Comparison of ENCODE assay signal across 17 cellular contexts in genomic region chr2:55161295-55162210, GRCh38.
A peak's percentile ranks its signal among the peaks of the same experiment; 100 is the strongest.
DNase-seq lines count a peak whose midpoint lies in the region; ATAC-seq, FAIRE-seq and TF ChIP-seq lines count a peak whose summit lies in the region.
"Had no signal": no experiment of that assay in that cellular context is flagged by ENCODE, and none has a peak within 500 bp of the region (broad histone marks: within the 10 kb centered on the region; RNA-seq: fewer than 3 reads in every experiment).

No MANE protein-coding gene starts in this region.

- H3K27me3 ChIP-seq in astrocyte (ENCODE audit: insufficient read depth, low read length) (no peaks in the 10 kb centered on the region), right lobe of liver (no peaks in the 10 kb centered on the region)
- H3K27me3 ChIP-seq: Peyer's patch, thyroid gland had no signal

- H3K27ac ChIP-seq in astrocyte (ENCODE audit: low read depth, low read length): no peak overlapping the region
- H3K27ac ChIP-seq in right lobe of liver: no peak overlapping the region
- H3K27ac ChIP-seq in temporal lobe (ENCODE audit: low read depth, low read length): peak overlapping the region; percentile 93
- H3K27ac ChIP-seq: Peyer's patch had no signal

- no peak for FAIRE-seq in astrocyte (lab: Jason Lieb, UNC)
- FAIRE-seq: A204.1 had no signal

- H3K79me2 ChIP-seq in astrocyte (ENCODE audit: insufficient read depth, low read length): no peaks in the 10 kb centered on the region

- intact Hi-C loops in right lobe of liver (cut with DNase I): loop anchor here (10.0 kb wide), 2 partner anchors 137 to 267 kb away; no protein-coding TSS in a partner anchor

- no peak overlapping the region for H3K9ac ChIP-seq in astrocyte (ENCODE audit: low read length)

- H3K4me1 ChIP-seq in astrocyte (ENCODE audit: insufficient read depth, low read length) (peaks cover 59% of the 10 kb centered on the region), right lobe of liver (peaks cover 0 to 15% (median 0%) of the 10 kb centered on the region in 4 donors)

- H3K4me3 ChIP-seq in astrocyte (ENCODE audit: insufficient read depth, low read depth, low read length) (no peak overlapping the region), right lobe of liver (no peak overlapping the region)
- H3K4me3 ChIP-seq: mucosa of descending colon, Peyer's patch, thyroid gland had no signal

- no peaks in the 10 kb centered on the region for H3K27me3 Mint-ChIP-seq in astrocyte (ENCODE audit: low read depth, unreplicated experiment)
- H3K27me3 Mint-ChIP-seq: activated CD4-positive, alpha-beta memory T cell treated with anti-CD3 and anti-CD28 coated beads, Interleukin-2, amount 10 ng/mL, durations not matched to agents 7 days and 5 days; central memory CD8-positive, alpha-beta T cell had no signal

- H3K27ac Mint-ChIP-seq in astrocyte (ENCODE audit: unreplicated experiment): peak overlapping the region; percentile 2
- H3K27ac Mint-ChIP-seq: activated CD4-positive, alpha-beta memory T cell treated with anti-CD3 and anti-CD28 coated beads, Interleukin-2, amount 10 ng/mL, durations not matched to agents 7 days and 5 days; T-helper 2 cell treated with Interferon-gamma antibody and Interleukin-4, amounts not matched to agents 5 μg/mL and 100 μg/mL, for 36 hours had no signal

- no peak for TF ChIP-seq POLR2A in right lobe of liver (IDR thresholded peaks at IDR 0.05)

- H3K9me3 Mint-ChIP-seq in astrocyte (ENCODE audit: unreplicated experiment): no peaks in the 10 kb centered on the region
- H3K9me3 Mint-ChIP-seq: activated CD4-positive, alpha-beta memory T cell treated with anti-CD3 and anti-CD28 coated beads, Interleukin-2, amount 10 ng/mL, durations not matched to agents 7 days and 5 days; central memory CD8-positive, alpha-beta T cell; T-helper 2 cell treated with Interferon-gamma antibody and Interleukin-4, amounts not matched to agents 5 μg/mL and 100 μg/mL, for 36 hours had no signal

- peak overlapping the region; percentile 31 for H3K4me2 ChIP-seq in astrocyte (ENCODE audit: low read length)

- no peaks in the 10 kb centered on the region for H3K36me3 Mint-ChIP-seq in astrocyte (ENCODE audit: low read depth, unreplicated experiment)

- H3K4me1 Mint-ChIP-seq in astrocyte (ENCODE audit: low read depth, unreplicated experiment): peaks cover 56% of the 10 kb centered on the region

- ATAC-seq in right lobe of liver: peak; percentile 13 to 49 (median 25)
- ATAC-seq in HG02884 (IDR thresholded peaks at IDR 0.05; ENCODE audit: unreplicated experiment): no peak
- ATAC-seq in GM21723 (IDR thresholded peaks at IDR 0.05; ENCODE audit: unreplicated experiment): no peak
- ATAC-seq: mucosa of descending colon had no signal

- no peak overlapping the region for H2AFZ ChIP-seq in astrocyte (ENCODE audit: low read depth, low read length)

- H3K4me3 Mint-ChIP-seq in astrocyte (ENCODE audit: unreplicated experiment): peak overlapping the region; percentile 67
- H3K4me3 Mint-ChIP-seq: activated CD4-positive, alpha-beta memory T cell treated with anti-CD3 and anti-CD28 coated beads, Interleukin-2, amount 10 ng/mL, durations not matched to agents 7 days and 5 days; central memory CD8-positive, alpha-beta T cell; T-helper 2 cell treated with Interferon-gamma antibody and Interleukin-4, amounts not matched to agents 5 μg/mL and 100 μg/mL, for 36 hours had no signal

- H3K36me3 ChIP-seq in astrocyte (ENCODE audit: insufficient read depth, low read length): no peaks in the 10 kb centered on the region
- H3K36me3 ChIP-seq in right lobe of liver: no peaks in the 10 kb centered on the region
- H3K36me3 ChIP-seq: Peyer's patch, thyroid gland had no signal

- DNase-seq in NCI-H1436 (lab: John Stamatoyannopoulos, UW) (peak; percentile 58), NCI-H1436 treated with DMSO at 0.1 percent for 48 hours (lab: John Stamatoyannopoulos, UW) (no peak), astrocyte (ENCODE audit: low read depth) (no peak), right lobe of liver (no peak), NCI-H146 treated with DMSO at 0.1 percent for 48 hours (lab: John Stamatoyannopoulos, UW; ENCODE audit: unreplicated experiment) (no peak)
- DNase-seq: activated CD4-positive, alpha-beta memory T cell treated with anti-CD3 and anti-CD28 coated beads, Interleukin-2, amount 10 ng/mL, durations not matched to agents 7 days and 5 days; activated gamma-delta T cell treated with Interleukin-2 at 50 U/mL for 16 hours; COR-L47; mucosa of descending colon; Peyer's patch; thyroid gland had no signal

- no peaks in the 10 kb centered on the region for H3K9me3 ChIP-seq in astrocyte (ENCODE audit: insufficient read depth, low read depth, low read length)
- no peaks in the 10 kb centered on the region for H3K9me3 ChIP-seq in right lobe of liver
- H3K9me3 ChIP-seq: mucosa of descending colon, Peyer's patch, thyroid gland had no signal

- WGBS in right lobe of liver (ENCODE audit: insufficient coverage, low coverage, low lambda C conversion rate, missing lambda C conversion rate): 68% methylated on average over 10 of the region's 10 CpGs

- H4K20me1 ChIP-seq in astrocyte (ENCODE audit: insufficient read depth, low read length): no peaks in the 10 kb centered on the region

- TF ChIP-seq CTCF in astrocyte (IDR thresholded peaks at IDR 0.05; ENCODE audit: insufficient read depth, low read depth, low read length) (no peak), right lobe of liver (IDR thresholded peaks at IDR 0.05) (no peak)

Comparison
In these comparisons a context has a peak if more than half of its experiments do, and no peak if none do; other contexts are left out.
1. ATAC-seq: peak in right lobe of liver (4 of 4); none in HG02884 (single experiment) and GM21723 (single experiment).